9 cellular contexts compared by ENCODE assay signal in the genomic region with DNA sequence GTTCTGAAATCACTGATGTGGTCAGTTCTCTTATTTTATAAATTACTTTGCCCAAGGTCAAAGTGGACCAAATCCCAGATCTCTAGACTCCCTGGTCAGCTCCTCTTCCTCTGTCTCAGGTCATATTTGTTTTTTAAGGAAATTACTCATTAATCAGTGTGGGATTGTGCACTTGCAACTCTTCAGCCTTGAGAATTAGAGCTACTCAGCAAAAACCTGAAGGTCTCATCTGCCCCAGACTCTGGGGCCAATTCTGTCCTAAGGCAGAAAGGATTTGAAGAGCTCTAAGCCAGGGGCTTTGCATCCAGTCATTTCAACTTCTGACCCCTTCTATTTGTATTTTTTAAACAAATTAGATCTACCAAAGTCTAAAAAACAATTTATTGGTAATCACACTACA. TPM values are rescaled to one million over a fixed set of nuclear protein-coding genes. Genes with fewer than 3 reads are reported as not detected.
"Had no signal": no experiment of that assay in that cellular context is flagged by ENCODE, and none has a peak within 500 bp of the region (broad histone marks: within the 10 kb centered on the region; RNA-seq: fewer than 3 reads in every experiment).

No MANE protein-coding gene starts in this region.

- FAIRE-seq: H1, H54, HTR-8/SVneo, K562 had no signal

- H3K4me2 ChIP-seq: GM23338 had no signal

- DNase-seq: H9, HCEC 1CT, KG1 had no signal

- H2AFZ ChIP-seq: GM23338 had no signal

- H3K4me3 ChIP-seq: GM23338, K562 had no signal

- ATAC-seq: GM23338, K562 had no signal

RNA-seq across cellular contexts. Expression of a gene that starts 17.7 kb away (rescaled TPM):
- total RNA-seq: HT-29, K562 had no signal
- polyA plus RNA-seq: K562 had no signal
